In genomic region chr3:169476289-169476688, GRCh38 we compare ENCODE assay signal across 13 cellular contexts.
DNase-seq lines count a peak whose midpoint lies in the region; ATAC-seq and TF ChIP-seq lines count a peak whose summit lies in the region.
"Had no signal": no experiment of that assay in that cellular context is flagged by ENCODE, and none has a peak within 500 bp of the region (broad histone marks: within the 10 kb centered on the region; RNA-seq: fewer than 3 reads in every experiment).

No MANE protein-coding gene starts in this region.

- DNase-seq in NCI-H82 (lab: John Stamatoyannopoulos, UW) (peak; percentile 46), NCI-H82 treated with DMSO at 0.1 percent for 48 hours (lab: John Stamatoyannopoulos, UW; ENCODE audit: unreplicated experiment) (no peak), NCI-H1417 (lab: John Stamatoyannopoulos, UW) (peak in 2 of 3 experiments; percentile 78 to 97), NCI-H69 (lab: John Stamatoyannopoulos, UW) (peak; percentile 53), GM10266 (ENCODE audit: extremely low spot score) (no peak), SW 1271 (lab: John Stamatoyannopoulos, UW) (no peak)
- DNase-seq: CD4-positive, alpha-beta memory T cell; COR-L47; DMS53; GF-D8; HCEC 1CT; IMR-90 had no signal

- TF ChIP-seq CTCF in GM10266 (IDR thresholded peaks at IDR 0.05; ENCODE audit: control insufficient read depth, insufficient read depth, low read depth, missing control alignments) = no peak

- ATAC-seq in GM19455 (IDR thresholded peaks at IDR 0.05; ENCODE audit: unreplicated experiment) = no peak

Comparison
In these comparisons a context has a peak if more than half of its experiments do, and no peak if none do; other contexts are left out.
1. DNase-seq: peak in NCI-H82 (single experiment), NCI-H1417 (2 of 3) and NCI-H69 (single experiment); none in NCI-H82 treated with DMSO at 0.1 percent for 48 hours (single experiment), GM10266 (single experiment) and SW 1271 (0 of 2).